In the genomic region with DNA sequence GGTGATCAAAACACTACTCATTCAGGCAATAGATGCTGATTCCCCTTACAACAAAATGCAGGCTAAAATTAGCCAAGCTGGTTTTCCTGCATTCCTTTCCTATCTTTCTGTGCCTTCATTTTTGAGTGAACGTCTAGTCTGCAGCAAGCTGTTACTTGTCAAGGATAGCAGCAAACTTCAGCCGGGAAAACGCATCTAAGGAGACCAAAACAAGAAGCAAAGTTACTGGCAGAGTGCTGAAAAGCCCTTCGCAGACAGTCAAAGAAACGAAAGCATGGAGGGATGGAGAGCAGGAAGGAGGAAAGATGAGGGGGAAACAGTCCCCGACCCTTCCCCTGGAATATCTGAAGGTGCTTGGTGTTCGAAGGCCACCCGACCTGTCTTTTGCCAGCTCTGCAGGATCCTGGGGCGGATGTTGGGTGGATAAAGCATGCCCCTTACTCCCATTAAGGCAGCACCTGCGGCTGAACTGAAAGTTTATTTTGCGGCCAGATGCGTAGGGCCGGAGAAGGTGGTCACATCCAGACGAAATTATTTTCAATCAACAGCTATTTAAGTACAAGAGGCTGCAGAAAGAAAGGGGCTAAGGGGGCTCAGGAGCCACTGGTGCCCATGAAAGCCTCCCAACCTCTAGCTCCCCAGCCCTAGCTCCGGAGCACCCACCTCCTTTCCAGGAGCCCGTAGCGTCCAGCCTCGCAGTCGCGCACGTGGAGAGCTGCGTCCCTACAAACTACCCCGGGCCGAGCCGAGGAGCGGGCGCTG, we compare ENCODE assay signal across 7 cellular contexts.
A peak's percentile ranks its signal among the peaks of the same experiment; 100 is the strongest.
DNase-seq lines count a peak whose midpoint lies in the region; ATAC-seq and FAIRE-seq lines count a peak whose summit lies in the region.

No MANE protein-coding gene starts in this region.

- H3K4me1 ChIP-seq in adipocyte (ENCODE audit: control insufficient read depth, insufficient read depth, low read length) (peaks cover 5% of the 10 kb centered on the region), iPS-20b (ENCODE audit: insufficient read depth, low read length) (peaks cover 26% of the 10 kb centered on the region; the same call in 1 of the 2 replicates)

- H3K36me3 ChIP-seq in adipocyte (ENCODE audit: control insufficient read depth, insufficient read depth, low read length, severe bottlenecking) (no peaks in the 10 kb centered on the region), iPS-20b (ENCODE audit: insufficient read depth, low read depth, low read length) (peaks cover 6% of the 10 kb centered on the region; the same call in 1 of the 2 replicates)

- ATAC-seq in GM18511 (IDR thresholded peaks at IDR 0.05; ENCODE audit: unreplicated experiment): peak; percentile 11
- ATAC-seq in stimulated activated naive B cell treated with anti-CD40 and anti-IgM and Interleukin-4, amounts not matched to agents 10 μg/mL and 1 μg/mL and 100 μg/mL, for 72 hours (replicated peaks): no peak

- H3K4me3 ChIP-seq in adipocyte (ENCODE audit: low read length): peak overlapping the region; percentile 83
- peak overlapping the region; percentile 69 for H3K4me3 ChIP-seq in iPS-20b (ENCODE audit: low read length)

- H3K9ac ChIP-seq in adipocyte (ENCODE audit: low read length) (peak overlapping the region; percentile 83), iPS-20b (ENCODE audit: low read depth, low read length) (peak overlapping the region; percentile 63; the same call in 1 of the 2 replicates)

- H3K27me3 ChIP-seq in adipocyte (replicated peaks; ENCODE audit: control insufficient read depth, insufficient read depth, low read length) (no peaks in the 10 kb centered on the region), iPS-20b (ENCODE audit: insufficient read depth, low read length) (peaks cover 31% of the 10 kb centered on the region)

- no peaks in the 10 kb centered on the region for H3K9me3 Mint-ChIP-seq in stimulated activated naive B cell treated with anti-CD40 and anti-IgM and Interleukin-4, amounts not matched to agents 10 μg/mL and 1 μg/mL and 100 μg/mL, for 72 hours

- H3K4me1 Mint-ChIP-seq in stimulated activated naive B cell treated with anti-CD40 and anti-IgM and Interleukin-4, amounts not matched to agents 10 μg/mL and 1 μg/mL and 100 μg/mL, for 72 hours: peaks cover 6% of the 10 kb centered on the region in 2 donors

- no peaks in the 10 kb centered on the region for H3K36me3 Mint-ChIP-seq in stimulated activated naive B cell treated with anti-CD40 and anti-IgM and Interleukin-4, amounts not matched to agents 10 μg/mL and 1 μg/mL and 100 μg/mL, for 72 hours

- peak; percentile 20 for DNase-seq in HTR-8/SVneo (ENCODE audit: insufficient read length, low spot score)
- DNase-seq in adipocyte (ENCODE audit: low read depth): peak; percentile 30
- DNase-seq in stimulated activated naive B cell treated with anti-CD40 and anti-IgM and Interleukin-4, amounts not matched to agents 10 μg/mL and 1 μg/mL and 100 μg/mL, for 72 hours: no peak
- DNase-seq in RCC 7860 (ENCODE audit: low spot score): no peak
- DNase-seq in activated CD4-positive, CD25-positive, alpha-beta regulatory T cell treated with anti-CD3 and anti-CD28 coated beads, Interleukin-2, amount 50 U/mL, for 72 hours: no peak

- FAIRE-seq in HTR-8/SVneo (lab: Jason Lieb, UNC) (no peak), RCC 7860 (lab: Jason Lieb, UNC) (no peak)

- H3K27ac ChIP-seq in iPS-20b (ENCODE audit: low read length): no peak overlapping the region

- peak overlapping the region; percentile 34 to 73 for H3K4me3 Mint-ChIP-seq in stimulated activated naive B cell treated with anti-CD40 and anti-IgM and Interleukin-4, amounts not matched to agents 10 μg/mL and 1 μg/mL and 100 μg/mL, for 72 hours

- no peaks in the 10 kb centered on the region for H3K9me3 ChIP-seq in adipocyte (ENCODE audit: control insufficient read depth, low read length)
- H3K9me3 ChIP-seq in iPS-20b (ENCODE audit: insufficient read depth, low read depth, low read length): no peaks in the 10 kb centered on the region

- H3K27me3 Mint-ChIP-seq in stimulated activated naive B cell treated with anti-CD40 and anti-IgM and Interleukin-4, amounts not matched to agents 10 μg/mL and 1 μg/mL and 100 μg/mL, for 72 hours: peaks cover 38 to 50% of the 10 kb centered on the region in 2 donors

- H3K27ac Mint-ChIP-seq in stimulated activated naive B cell treated with anti-CD40 and anti-IgM and Interleukin-4, amounts not matched to agents 10 μg/mL and 1 μg/mL and 100 μg/mL, for 72 hours: no peak overlapping the region

Comparison
In these comparisons a context has a peak if more than half of its experiments do, and no peak if none do; other contexts are left out.
1. DNase-seq: peak in HTR-8/SVneo (single experiment) and adipocyte (single experiment); none in stimulated activated naive B cell treated with anti-CD40 and anti-IgM and Interleukin-4, amounts not matched to agents 10 μg/mL and 1 μg/mL and 100 μg/mL, for 72 hours (single experiment), RCC 7860 (single experiment) and activated CD4-positive, CD25-positive, alpha-beta regulatory T cell treated with anti-CD3 and anti-CD28 coated beads, Interleukin-2, amount 50 U/mL, for 72 hours (single experiment).